ENCODE assay signal across 1 cellular context in the genomic region with DNA sequence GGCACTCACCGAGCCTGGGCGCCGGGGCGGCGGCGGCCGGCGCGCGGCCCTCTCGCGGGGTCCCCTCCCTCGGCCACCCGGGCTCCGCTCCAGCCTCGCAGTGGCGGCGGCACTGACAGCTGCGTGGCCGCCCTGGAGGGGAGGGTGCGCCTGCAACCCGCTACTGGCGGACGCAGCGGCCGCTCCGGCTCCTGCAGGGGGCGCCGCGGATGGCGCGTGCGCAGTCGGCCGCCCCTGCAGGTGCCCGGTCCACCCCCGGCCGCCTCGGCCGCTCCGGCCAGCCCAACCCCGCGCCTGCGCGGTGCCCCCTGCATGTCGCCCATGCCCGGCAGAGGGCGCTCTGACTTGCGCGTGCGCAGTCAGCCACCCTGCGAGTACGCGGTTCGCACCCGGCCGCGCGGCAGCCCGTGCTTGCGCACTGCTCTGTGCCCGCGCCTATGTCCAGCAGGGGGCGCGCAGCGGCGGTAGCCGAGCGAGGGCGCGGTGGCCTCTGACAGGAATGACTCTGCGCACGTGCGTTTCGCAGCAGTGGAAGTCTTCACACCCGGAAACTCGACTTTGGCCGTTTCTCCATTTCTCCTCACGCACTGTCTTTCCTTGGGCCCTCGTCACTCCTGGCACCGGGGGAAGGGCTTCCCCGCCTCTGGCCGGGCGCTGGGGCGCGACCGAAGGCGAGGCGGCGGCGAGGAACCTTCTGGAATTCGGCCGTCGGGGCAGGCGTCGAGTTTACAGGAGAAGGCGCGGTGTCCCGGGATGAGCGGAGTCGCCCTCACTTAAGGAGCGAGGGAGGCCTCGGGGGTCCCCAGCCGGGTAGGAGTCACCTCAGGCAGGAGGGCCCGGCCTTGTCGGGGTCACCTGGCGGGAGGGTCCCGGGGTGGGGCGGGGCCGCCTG.
TF ChIP-seq lines count a peak whose summit lies in the region.

A gene (minus strand): TSS at position 165 of the 892 bp plus-strand sequence. CDS start 14,262 bp downstream, outside the sequence.

TF ChIP-seq in HepG2, 621 proteins besides CTCF, POLR2A, EP300 and RAD21 (continued from another document and continues in another):
- TF ChIP-seq, protein P1, sequence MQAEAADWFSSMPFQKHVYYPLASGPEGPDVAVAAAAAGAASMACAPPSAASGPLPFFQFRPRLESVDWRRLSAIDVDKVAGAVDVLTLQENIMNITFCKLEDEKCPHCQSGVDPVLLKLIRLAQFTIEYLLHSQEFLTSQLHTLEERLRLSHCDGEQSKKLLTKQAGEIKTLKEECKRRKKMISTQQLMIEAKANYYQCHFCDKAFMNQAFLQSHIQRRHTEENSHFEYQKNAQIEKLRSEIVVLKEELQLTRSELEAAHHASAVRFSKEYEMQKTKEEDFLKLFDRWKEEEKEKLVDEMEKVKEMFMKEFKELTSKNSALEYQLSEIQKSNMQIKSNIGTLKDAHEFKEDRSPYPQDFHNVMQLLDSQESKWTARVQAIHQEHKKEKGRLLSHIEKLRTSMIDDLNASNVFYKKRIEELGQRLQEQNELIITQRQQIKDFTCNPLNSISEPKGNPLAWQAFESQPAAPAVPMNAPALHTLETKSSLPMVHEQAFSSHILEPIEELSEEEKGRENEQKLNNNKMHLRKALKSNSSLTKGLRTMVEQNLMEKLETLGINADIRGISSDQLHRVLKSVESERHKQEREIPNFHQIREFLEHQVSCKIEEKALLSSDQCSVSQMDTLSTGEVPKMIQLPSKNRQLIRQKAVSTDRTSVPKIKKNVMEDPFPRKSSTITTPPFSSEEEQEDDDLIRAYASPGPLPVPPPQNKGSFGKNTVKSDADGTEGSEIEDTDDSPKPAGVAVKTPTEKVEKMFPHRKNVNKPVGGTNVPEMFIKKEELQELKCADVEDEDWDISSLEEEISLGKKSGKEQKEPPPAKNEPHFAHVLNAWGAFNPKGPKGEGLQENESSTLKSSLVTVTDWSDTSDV (CRISPR knock-in tag; IDR thresholded peaks at IDR 0.05) = peak; percentile 99
- peak; percentile 95; the same call in 1 of the 2 replicates for TF ChIP-seq ZNF563 (CRISPR knock-in tag; IDR thresholded peaks at IDR 0.05)
- peak; percentile 89 for TF ChIP-seq MED13 (CRISPR knock-in tag; IDR thresholded peaks at IDR 0.05)
- TF ChIP-seq, protein P2, sequence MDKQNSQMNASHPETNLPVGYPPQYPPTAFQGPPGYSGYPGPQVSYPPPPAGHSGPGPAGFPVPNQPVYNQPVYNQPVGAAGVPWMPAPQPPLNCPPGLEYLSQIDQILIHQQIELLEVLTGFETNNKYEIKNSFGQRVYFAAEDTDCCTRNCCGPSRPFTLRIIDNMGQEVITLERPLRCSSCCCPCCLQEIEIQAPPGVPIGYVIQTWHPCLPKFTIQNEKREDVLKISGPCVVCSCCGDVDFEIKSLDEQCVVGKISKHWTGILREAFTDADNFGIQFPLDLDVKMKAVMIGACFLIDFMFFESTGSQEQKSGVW (CRISPR knock-in tag; IDR thresholded peaks at IDR 0.05; ENCODE audit: borderline replicate concordance) = no peak
- peak; percentile 83 for TF ChIP-seq MEF2D (CRISPR knock-in tag; IDR thresholded peaks at IDR 0.05)
- TF ChIP-seq ZNF839 (CRISPR knock-in tag; IDR thresholded peaks at IDR 0.05; ENCODE audit: borderline replicate concordance) = 0 out of 2 replicates have a peak, but pooled peaks have one; percentile 48
- peak; percentile 47; the same call in 1 of the 2 replicates for TF ChIP-seq NFYB (CRISPR knock-in tag; IDR thresholded peaks at IDR 0.05)
- TF ChIP-seq, protein P3, sequence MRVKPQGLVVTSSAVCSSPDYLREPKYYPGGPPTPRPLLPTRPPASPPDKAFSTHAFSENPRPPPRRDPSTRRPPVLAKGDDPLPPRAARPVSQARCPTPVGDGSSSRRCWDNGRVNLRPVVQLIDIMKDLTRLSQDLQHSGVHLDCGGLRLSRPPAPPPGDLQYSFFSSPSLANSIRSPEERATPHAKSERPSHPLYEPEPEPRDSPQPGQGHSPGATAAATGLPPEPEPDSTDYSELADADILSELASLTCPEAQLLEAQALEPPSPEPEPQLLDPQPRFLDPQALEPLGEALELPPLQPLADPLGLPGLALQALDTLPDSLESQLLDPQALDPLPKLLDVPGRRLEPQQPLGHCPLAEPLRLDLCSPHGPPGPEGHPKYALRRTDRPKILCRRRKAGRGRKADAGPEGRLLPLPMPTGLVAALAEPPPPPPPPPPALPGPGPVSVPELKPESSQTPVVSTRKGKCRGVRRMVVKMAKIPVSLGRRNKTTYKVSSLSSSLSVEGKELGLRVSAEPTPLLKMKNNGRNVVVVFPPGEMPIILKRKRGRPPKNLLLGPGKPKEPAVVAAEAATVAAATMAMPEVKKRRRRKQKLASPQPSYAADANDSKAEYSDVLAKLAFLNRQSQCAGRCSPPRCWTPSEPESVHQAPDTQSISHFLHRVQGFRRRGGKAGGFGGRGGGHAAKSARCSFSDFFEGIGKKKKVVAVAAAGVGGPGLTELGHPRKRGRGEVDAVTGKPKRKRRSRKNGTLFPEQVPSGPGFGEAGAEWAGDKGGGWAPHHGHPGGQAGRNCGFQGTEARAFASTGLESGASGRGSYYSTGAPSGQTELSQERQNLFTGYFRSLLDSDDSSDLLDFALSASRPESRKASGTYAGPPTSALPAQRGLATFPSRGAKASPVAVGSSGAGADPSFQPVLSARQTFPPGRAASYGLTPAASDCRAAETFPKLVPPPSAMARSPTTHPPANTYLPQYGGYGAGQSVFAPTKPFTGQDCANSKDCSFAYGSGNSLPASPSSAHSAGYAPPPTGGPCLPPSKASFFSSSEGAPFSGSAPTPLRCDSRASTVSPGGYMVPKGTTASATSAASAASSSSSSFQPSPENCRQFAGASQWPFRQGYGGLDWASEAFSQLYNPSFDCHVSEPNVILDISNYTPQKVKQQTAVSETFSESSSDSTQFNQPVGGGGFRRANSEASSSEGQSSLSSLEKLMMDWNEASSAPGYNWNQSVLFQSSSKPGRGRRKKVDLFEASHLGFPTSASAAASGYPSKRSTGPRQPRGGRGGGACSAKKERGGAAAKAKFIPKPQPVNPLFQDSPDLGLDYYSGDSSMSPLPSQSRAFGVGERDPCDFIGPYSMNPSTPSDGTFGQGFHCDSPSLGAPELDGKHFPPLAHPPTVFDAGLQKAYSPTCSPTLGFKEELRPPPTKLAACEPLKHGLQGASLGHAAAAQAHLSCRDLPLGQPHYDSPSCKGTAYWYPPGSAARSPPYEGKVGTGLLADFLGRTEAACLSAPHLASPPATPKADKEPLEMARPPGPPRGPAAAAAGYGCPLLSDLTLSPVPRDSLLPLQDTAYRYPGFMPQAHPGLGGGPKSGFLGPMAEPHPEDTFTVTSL (CRISPR knock-in tag; IDR thresholded peaks at IDR 0.05; ENCODE audit: borderline replicate concordance) = no peak
- peak; percentile 96 for TF ChIP-seq ZNF124 (CRISPR knock-in tag; IDR thresholded peaks at IDR 0.05)
- no peak for TF ChIP-seq SSRP1 (CRISPR knock-in tag; IDR thresholded peaks at IDR 0.05)
- TF ChIP-seq MTF2 (CRISPR knock-in tag; IDR thresholded peaks at IDR 0.05; ENCODE audit: borderline replicate concordance) = peak; percentile 90; the same call in 1 of the 2 replicates
- peak; percentile 98 for TF ChIP-seq GLI4 (CRISPR knock-in tag; IDR thresholded peaks at IDR 0.05; ENCODE audit: borderline replicate concordance)
- TF ChIP-seq KLF13 (CRISPR knock-in tag; IDR thresholded peaks at IDR 0.05) = 0 out of 2 replicates have a peak, but pooled peaks have one; percentile 24
- TF ChIP-seq, protein P4, sequence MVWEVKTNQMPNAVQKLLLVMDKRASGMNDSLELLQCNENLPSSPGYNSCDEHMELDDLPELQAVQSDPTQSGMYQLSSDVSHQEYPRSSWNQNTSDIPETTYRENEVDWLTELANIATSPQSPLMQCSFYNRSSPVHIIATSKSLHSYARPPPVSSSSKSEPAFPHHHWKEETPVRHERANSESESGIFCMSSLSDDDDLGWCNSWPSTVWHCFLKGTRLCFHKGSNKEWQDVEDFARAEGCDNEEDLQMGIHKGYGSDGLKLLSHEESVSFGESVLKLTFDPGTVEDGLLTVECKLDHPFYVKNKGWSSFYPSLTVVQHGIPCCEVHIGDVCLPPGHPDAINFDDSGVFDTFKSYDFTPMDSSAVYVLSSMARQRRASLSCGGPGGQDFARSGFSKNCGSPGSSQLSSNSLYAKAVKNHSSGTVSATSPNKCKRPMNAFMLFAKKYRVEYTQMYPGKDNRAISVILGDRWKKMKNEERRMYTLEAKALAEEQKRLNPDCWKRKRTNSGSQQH (CRISPR knock-in tag; IDR thresholded peaks at IDR 0.05; ENCODE audit: low read depth) = 0 out of 2 replicates have a peak, but pooled peaks have one; percentile 67
- no peak for TF ChIP-seq RFX5 (IDR thresholded peaks at IDR 0.05; ENCODE audit: low read depth, low read length)
- TF ChIP-seq NFKB2 (CRISPR knock-in tag; IDR thresholded peaks at IDR 0.05; ENCODE audit: borderline replicate concordance) = peak; percentile 99
- TF ChIP-seq CHD2 (IDR thresholded peaks at IDR 0.05; ENCODE audit: low read depth, low read length) = no peak
- 0 out of 2 replicates have a peak, but pooled peaks have one; percentile 71 for TF ChIP-seq ZNF564 (CRISPR knock-in tag; IDR thresholded peaks at IDR 0.05)
- TF ChIP-seq MLLT10 (CRISPR knock-in tag; IDR thresholded peaks at IDR 0.05) = no peak
- no peak; the same call in 1 of the 2 replicates for TF ChIP-seq ZC3H4 (CRISPR knock-in tag; IDR thresholded peaks at IDR 0.05; ENCODE audit: borderline replicate concordance)
- TF ChIP-seq, protein P5, sequence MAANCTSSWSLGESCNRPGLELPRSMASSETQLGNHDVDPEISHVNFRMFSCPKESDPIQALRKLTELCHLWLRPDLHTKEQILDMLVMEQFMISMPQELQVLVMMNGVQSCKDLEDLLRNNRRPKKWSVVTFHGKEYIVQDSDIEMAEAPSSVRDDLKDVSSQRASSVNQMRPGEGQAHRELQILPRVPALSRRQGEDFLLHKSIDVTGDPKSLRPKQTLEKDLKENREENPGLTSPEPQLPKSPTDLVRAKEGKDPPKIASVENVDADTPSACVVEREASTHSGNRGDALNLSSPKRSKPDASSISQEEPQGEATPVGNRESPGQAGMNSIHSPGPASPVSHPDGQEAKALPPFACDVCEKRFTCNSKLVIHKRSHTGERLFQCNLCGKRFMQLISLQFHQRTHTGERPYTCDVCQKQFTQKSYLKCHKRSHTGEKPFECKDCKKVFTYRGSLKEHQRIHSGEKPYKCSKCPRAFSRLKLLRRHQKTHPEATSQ (CRISPR knock-in tag; IDR thresholded peaks at IDR 0.05; ENCODE audit: borderline replicate concordance) = peak; percentile 99
- TF ChIP-seq TEAD2 (CRISPR knock-in tag; IDR thresholded peaks at IDR 0.05) = peak; percentile 98
- TF ChIP-seq CBX1 (IDR thresholded peaks at IDR 0.05; ENCODE audit: low read depth) = peak; percentile 87
- peak; percentile 58; the same call in 1 of the 2 replicates for TF ChIP-seq CEBPG (CRISPR knock-in tag; IDR thresholded peaks at IDR 0.05)
- TF ChIP-seq ELF3 (CRISPR knock-in tag; IDR thresholded peaks at IDR 0.05) = peak; percentile 87
- TF ChIP-seq, protein P6, sequence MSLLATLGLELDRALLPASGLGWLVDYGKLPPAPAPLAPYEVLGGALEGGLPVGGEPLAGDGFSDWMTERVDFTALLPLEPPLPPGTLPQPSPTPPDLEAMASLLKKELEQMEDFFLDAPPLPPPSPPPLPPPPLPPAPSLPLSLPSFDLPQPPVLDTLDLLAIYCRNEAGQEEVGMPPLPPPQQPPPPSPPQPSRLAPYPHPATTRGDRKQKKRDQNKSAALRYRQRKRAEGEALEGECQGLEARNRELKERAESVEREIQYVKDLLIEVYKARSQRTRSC (CRISPR knock-in tag; IDR thresholded peaks at IDR 0.05; ENCODE audit: low read depth) = peak; percentile 94; the same call in 1 of the 2 replicates
- TF ChIP-seq ZNF547 (CRISPR knock-in tag; IDR thresholded peaks at IDR 0.05) = peak; percentile 100
- TF ChIP-seq ZFX (CRISPR knock-in tag; IDR thresholded peaks at IDR 0.05; ENCODE audit: low read depth) = peak; percentile 80
- TF ChIP-seq, protein P7, sequence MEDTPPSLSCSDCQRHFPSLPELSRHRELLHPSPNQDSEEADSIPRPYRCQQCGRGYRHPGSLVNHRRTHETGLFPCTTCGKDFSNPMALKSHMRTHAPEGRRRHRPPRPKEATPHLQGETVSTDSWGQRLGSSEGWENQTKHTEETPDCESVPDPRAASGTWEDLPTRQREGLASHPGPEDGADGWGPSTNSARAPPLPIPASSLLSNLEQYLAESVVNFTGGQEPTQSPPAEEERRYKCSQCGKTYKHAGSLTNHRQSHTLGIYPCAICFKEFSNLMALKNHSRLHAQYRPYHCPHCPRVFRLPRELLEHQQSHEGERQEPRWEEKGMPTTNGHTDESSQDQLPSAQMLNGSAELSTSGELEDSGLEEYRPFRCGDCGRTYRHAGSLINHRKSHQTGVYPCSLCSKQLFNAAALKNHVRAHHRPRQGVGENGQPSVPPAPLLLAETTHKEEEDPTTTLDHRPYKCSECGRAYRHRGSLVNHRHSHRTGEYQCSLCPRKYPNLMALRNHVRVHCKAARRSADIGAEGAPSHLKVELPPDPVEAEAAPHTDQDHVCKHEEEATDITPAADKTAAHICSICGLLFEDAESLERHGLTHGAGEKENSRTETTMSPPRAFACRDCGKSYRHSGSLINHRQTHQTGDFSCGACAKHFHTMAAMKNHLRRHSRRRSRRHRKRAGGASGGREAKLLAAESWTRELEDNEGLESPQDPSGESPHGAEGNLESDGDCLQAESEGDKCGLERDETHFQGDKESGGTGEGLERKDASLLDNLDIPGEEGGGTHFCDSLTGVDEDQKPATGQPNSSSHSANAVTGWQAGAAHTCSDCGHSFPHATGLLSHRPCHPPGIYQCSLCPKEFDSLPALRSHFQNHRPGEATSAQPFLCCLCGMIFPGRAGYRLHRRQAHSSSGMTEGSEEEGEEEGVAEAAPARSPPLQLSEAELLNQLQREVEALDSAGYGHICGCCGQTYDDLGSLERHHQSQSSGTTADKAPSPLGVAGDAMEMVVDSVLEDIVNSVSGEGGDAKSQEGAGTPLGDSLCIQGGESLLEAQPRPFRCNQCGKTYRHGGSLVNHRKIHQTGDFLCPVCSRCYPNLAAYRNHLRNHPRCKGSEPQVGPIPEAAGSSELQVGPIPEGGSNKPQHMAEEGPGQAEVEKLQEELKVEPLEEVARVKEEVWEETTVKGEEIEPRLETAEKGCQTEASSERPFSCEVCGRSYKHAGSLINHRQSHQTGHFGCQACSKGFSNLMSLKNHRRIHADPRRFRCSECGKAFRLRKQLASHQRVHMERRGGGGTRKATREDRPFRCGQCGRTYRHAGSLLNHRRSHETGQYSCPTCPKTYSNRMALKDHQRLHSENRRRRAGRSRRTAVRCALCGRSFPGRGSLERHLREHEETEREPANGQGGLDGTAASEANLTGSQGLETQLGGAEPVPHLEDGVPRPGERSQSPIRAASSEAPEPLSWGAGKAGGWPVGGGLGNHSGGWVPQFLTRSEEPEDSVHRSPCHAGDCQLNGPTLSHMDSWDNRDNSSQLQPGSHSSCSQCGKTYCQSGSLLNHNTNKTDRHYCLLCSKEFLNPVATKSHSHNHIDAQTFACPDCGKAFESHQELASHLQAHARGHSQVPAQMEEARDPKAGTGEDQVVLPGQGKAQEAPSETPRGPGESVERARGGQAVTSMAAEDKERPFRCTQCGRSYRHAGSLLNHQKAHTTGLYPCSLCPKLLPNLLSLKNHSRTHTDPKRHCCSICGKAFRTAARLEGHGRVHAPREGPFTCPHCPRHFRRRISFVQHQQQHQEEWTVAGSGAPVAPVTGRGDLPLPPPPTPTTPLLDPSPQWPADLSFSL (CRISPR knock-in tag; IDR thresholded peaks at IDR 0.05) = no peak
- no peak for TF ChIP-seq CCAR2 (optimal IDR thresholded peaks at IDR 0.05; ENCODE audit: low read depth, low read length)
- TF ChIP-seq, protein P8, sequence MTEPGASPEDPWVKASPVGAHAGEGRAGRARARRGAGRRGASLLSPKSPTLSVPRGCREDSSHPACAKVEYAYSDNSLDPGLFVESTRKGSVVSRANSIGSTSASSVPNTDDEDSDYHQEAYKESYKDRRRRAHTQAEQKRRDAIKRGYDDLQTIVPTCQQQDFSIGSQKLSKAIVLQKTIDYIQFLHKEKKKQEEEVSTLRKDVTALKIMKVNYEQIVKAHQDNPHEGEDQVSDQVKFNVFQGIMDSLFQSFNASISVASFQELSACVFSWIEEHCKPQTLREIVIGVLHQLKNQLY (CRISPR knock-in tag; IDR thresholded peaks at IDR 0.05) = peak; percentile 80
- peak; percentile 94 for TF ChIP-seq SPEN (CRISPR knock-in tag; IDR thresholded peaks at IDR 0.05; ENCODE audit: low read depth)
- peak; percentile 98 for TF ChIP-seq ZSCAN9 (CRISPR knock-in tag; IDR thresholded peaks at IDR 0.05; ENCODE audit: borderline replicate concordance)
- peak; percentile 98 for TF ChIP-seq ZNF253 (CRISPR knock-in tag; IDR thresholded peaks at IDR 0.05; ENCODE audit: borderline replicate concordance)
